In the genomic region with DNA sequence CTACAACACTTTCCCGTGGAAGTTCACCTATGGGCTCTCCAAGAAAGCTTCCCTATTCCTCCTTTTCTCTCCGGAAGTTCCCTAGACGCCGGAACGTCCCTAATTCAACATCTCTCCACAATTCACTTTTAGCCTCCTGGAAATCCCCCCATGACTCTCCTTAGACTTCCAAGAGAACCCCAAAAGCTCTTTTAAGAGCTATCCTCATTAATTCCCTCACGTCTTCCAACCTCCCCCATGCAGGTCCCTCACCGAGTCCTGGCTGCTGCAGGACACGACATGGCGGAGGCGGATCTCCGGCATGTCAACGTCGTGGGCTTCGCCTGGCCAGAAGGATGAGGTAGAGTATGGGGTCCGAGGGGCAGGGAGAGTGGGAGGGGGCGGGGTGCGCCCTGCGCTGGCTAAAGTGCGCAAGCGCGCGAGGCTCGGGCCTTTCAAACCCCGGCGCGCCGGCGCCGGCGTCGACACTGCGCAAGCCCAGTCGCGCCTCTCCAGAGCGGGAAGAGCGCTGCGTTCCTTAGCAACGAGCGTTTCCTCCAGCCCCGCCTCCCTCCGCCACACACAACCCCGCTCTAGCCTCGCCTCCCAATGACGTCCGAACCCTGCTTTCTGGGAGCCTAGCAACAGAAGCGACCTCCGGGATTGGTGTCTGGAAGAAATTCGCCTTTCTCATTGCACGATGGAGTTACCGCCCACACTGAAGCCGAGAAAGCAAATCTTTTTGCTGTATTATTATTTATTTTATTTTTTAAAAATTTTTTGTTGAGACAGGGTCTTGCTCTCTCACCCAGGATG, we compare ENCODE assay signal across 8 cellular contexts. TPM values are rescaled to one million over a fixed set of nuclear protein-coding genes. Genes with fewer than 3 reads are reported as not detected.
DNase-seq lines count a peak whose midpoint lies in the region; ATAC-seq and FAIRE-seq lines count a peak whose summit lies in the region.

A gene (plus strand): TSS at position 646 of the 795 bp plus-strand sequence. CDS start 1,391 bp downstream, outside the sequence.
A gene with protein sequence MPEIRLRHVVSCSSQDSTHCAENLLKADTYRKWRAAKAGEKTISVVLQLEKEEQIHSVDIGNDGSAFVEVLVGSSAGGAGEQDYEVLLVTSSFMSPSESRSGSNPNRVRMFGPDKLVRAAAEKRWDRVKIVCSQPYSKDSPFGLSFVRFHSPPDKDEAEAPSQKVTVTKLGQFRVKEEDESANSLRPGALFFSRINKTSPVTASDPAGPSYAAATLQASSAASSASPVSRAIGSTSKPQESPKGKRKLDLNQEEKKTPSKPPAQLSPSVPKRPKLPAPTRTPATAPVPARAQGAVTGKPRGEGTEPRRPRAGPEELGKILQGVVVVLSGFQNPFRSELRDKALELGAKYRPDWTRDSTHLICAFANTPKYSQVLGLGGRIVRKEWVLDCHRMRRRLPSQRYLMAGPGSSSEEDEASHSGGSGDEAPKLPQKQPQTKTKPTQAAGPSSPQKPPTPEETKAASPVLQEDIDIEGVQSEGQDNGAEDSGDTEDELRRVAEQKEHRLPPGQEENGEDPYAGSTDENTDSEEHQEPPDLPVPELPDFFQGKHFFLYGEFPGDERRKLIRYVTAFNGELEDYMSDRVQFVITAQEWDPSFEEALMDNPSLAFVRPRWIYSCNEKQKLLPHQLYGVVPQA (minus strand): TSS at position 372 of the 795 bp plus-strand sequence. CDS start 69 bp downstream, at position 303.

- H3K9me3 ChIP-seq in NT2/D1 (ENCODE audit: insufficient read depth, low read length) = no peaks in the 10 kb centered on the region
- no peaks in the 10 kb centered on the region for H3K9me3 ChIP-seq in mesodermal cell (ENCODE audit: control insufficient read depth, low read length)

- DNase-seq in COR-L47 (lab: John Stamatoyannopoulos, UW) = peak; percentile 99
- DNase-seq in HUDEP-2 (lab: John Stamatoyannopoulos, UW; ENCODE audit: unreplicated experiment in 76 of 76) = peak; percentile 57 to 99 (median 98)
- peak; percentile 95 for DNase-seq in NT2/D1 (ENCODE audit: low read depth, low spot score)
- peak; percentile 91 for DNase-seq in activated CD8-positive, alpha-beta memory T cell treated with anti-CD3 and anti-CD28 coated beads, Interleukin-2, amount 50 U/mL, for 24 hours (ENCODE audit: extremely low read depth)
- peak; percentile 88 to 91 for DNase-seq in stimulated activated CD8-positive, alpha-beta memory T cell treated with anti-CD3 and anti-CD28 coated beads, Interleukin-15, amount 100 ng/mL, for 4 hours (ENCODE audit: low read depth in 2 of 2)

- peaks cover 6% of the 10 kb centered on the region for H3K4me1 ChIP-seq in NT2/D1 (ENCODE audit: insufficient read depth, insufficient read length)
- peaks cover 7% of the 10 kb centered on the region for H3K4me1 ChIP-seq in mesodermal cell (ENCODE audit: control insufficient read depth, insufficient read depth, low read length, poor library complexity, severe bottlenecking)

- H3K9ac ChIP-seq in NT2/D1 (ENCODE audit: insufficient read length, low read depth) = peak within 1 kb of the TSS; percentile 84

- peaks cover 12% of the 10 kb centered on the region for H3K36me3 ChIP-seq in NT2/D1 (ENCODE audit: insufficient read depth, insufficient read length, low read length)
- peaks cover 9% of the 10 kb centered on the region for H3K36me3 ChIP-seq in mesodermal cell (ENCODE audit: control insufficient read depth, insufficient read depth, low read length)

- peak within 1 kb of the TSS; percentile 77 for H3K27ac ChIP-seq in mesodermal cell (ENCODE audit: low read depth, low read length, severe bottlenecking)

- H3K4me3 ChIP-seq in NT2/D1 (ENCODE audit: insufficient read length, low read depth) (peak within 1 kb of the TSS; percentile 57), mesodermal cell (ENCODE audit: extremely low read depth, insufficient read depth, low read length, poor library complexity, severe bottlenecking) (peak within 1 kb of the TSS; percentile 90)

- 1% methylated on average over 34 to 36 of the region's 51 CpGs for WGBS in mesodermal cell (ENCODE audit: insufficient coverage in 2 of 2), 2 experiments

- peak; percentile 96 for ATAC-seq in GM21381 (IDR thresholded peaks at IDR 0.05; ENCODE audit: unreplicated experiment)

- no peaks in the 10 kb centered on the region for H3K27me3 ChIP-seq in NT2/D1 (ENCODE audit: insufficient read depth, insufficient read length)

- FAIRE-seq in endometrium (lab: Jason Lieb, UNC) = peak; percentile 98

RNA-seq across cellular contexts. Expression of the first gene that starts in this region (rescaled TPM):
- 1.7 TPM for polyA plus RNA-seq in mesodermal cell (2013, experiment 1 of 2)
- polyA plus RNA-seq in mesodermal cell (2013, experiment 2 of 2) = 0.91 TPM

RNA-seq across cellular contexts. Expression of the second gene that starts in this region (rescaled TPM):
- polyA plus RNA-seq in mesodermal cell (2013, experiment 1 of 2) = 58.4 TPM
- 57.7 TPM for polyA plus RNA-seq in mesodermal cell (2013, experiment 2 of 2)

Comparison
In these comparisons a context has a peak if more than half of its experiments do, and no peak if none do; other contexts are left out.
1. Peak in every context shown above with its lines: DNase-seq, ATAC-seq, H3K4me3 ChIP-seq and H3K27ac ChIP-seq.